14 cellular contexts compared by ENCODE assay signal in genomic region chr6:219019-219570, GRCh38.
DNase-seq lines count a peak whose midpoint lies in the region; ATAC-seq and TF ChIP-seq lines count a peak whose summit lies in the region.
"Had no signal": no experiment of that assay in that cellular context is flagged by ENCODE, and none has a peak within 500 bp of the region (broad histone marks: within the 10 kb centered on the region; RNA-seq: fewer than 3 reads in every experiment).

No MANE protein-coding gene starts in this region.

- no peaks in the 10 kb centered on the region for H3K27me3 ChIP-seq in sigmoid colon
- H3K27me3 ChIP-seq: thyroid gland had no signal

- H3K4me1 Mint-ChIP-seq in activated CD4-positive, alpha-beta T cell treated with anti-CD3 and anti-CD28 coated beads, Interleukin-2, amount 10 ng/mL, durations not matched to agents 24 days and 14 days: peaks cover 62% of the 10 kb centered on the region

- H3K9me3 ChIP-seq in mucosa of descending colon: no peaks in the 10 kb centered on the region
- H3K9me3 ChIP-seq in sigmoid colon: no peaks in the 10 kb centered on the region
- H3K9me3 ChIP-seq: thyroid gland had no signal

- H3K27ac Mint-ChIP-seq in activated CD4-positive, alpha-beta T cell treated with anti-CD3 and anti-CD28 coated beads, Interleukin-2, amount 10 ng/mL, durations not matched to agents 24 days and 14 days: no peak overlapping the region

- ATAC-seq in GM18868 (IDR thresholded peaks at IDR 0.05; ENCODE audit: unreplicated experiment) (peak; percentile 12), GM21723 (IDR thresholded peaks at IDR 0.05; ENCODE audit: unreplicated experiment) (peak; percentile 22), HG03565 (IDR thresholded peaks at IDR 0.05; ENCODE audit: unreplicated experiment) (peak; percentile 23), mucosa of descending colon (peak; percentile 7), GM19023 (IDR thresholded peaks at IDR 0.05; ENCODE audit: unreplicated experiment) (no peak)
- ATAC-seq: activated naive CD4-positive, alpha-beta T cell treated with anti-CD3 and anti-CD28 coated beads, Interleukin-2, amount 50 U/mL, for 72 hours had no signal

- H3K27ac ChIP-seq in sigmoid colon: no peak overlapping the region
- H3K27ac ChIP-seq: neutrophil, thyroid gland had no signal

- no peaks in the 10 kb centered on the region for H3K36me3 Mint-ChIP-seq in activated CD4-positive, alpha-beta T cell treated with anti-CD3 and anti-CD28 coated beads, Interleukin-2, amount 10 ng/mL, durations not matched to agents 24 days and 14 days (ENCODE audit: low read depth)

- no peak overlapping the region for H3K4me3 ChIP-seq in mucosa of descending colon
- H3K4me3 ChIP-seq in sigmoid colon: no peak overlapping the region
- H3K4me3 ChIP-seq: thyroid gland had no signal

- intact Hi-C loops in mucosa of descending colon (cut with DNase I, micrococcal nuclease) (no loop called here), sigmoid colon (cut with DNase I) (no loop called here)
- intact Hi-C loops in activated CD4-positive, alpha-beta T cell treated with anti-CD3 and anti-CD28 coated beads, Interleukin-2, amount 10 ng/mL, durations not matched to agents 24 days and 14 days (cut with micrococcal nuclease): no loop called here

- no peak for TF ChIP-seq CTCF in mucosa of descending colon (IDR thresholded peaks at IDR 0.05)
- no peak for TF ChIP-seq CTCF in sigmoid colon (IDR thresholded peaks at IDR 0.05)

- no peak for DNase-seq in mucosa of descending colon
- DNase-seq in pons (ENCODE audit: low spot score): no peak
- no peak for DNase-seq in activated CD4-positive, alpha-beta T cell treated with anti-CD3 and anti-CD28 coated beads, Interleukin-2, amount 10 ng/mL, durations not matched to agents 24 days and 14 days
- no peak for DNase-seq in sigmoid colon
- DNase-seq: NCI-H1048, NCI-H446, small intestine had no signal

- peaks cover 6% of the 10 kb centered on the region for H3K9me3 Mint-ChIP-seq in activated CD4-positive, alpha-beta T cell treated with anti-CD3 and anti-CD28 coated beads, Interleukin-2, amount 10 ng/mL, durations not matched to agents 24 days and 14 days

- no peak for TF ChIP-seq POLR2A in sigmoid colon (IDR thresholded peaks at IDR 0.05)

- no peak for TF ChIP-seq EP300 in sigmoid colon (IDR thresholded peaks at IDR 0.05)

- H3K4me3 Mint-ChIP-seq in activated CD4-positive, alpha-beta T cell treated with anti-CD3 and anti-CD28 coated beads, Interleukin-2, amount 10 ng/mL, durations not matched to agents 24 days and 14 days: no peak overlapping the region

- H3K36me3 ChIP-seq in mucosa of descending colon (ENCODE audit: low read depth) (no peaks in the 10 kb centered on the region), sigmoid colon (no peaks in the 10 kb centered on the region)
- H3K36me3 ChIP-seq: neutrophil, thyroid gland had no signal

- no peaks in the 10 kb centered on the region for H3K4me1 ChIP-seq in mucosa of descending colon (ENCODE audit: low read depth)
- no peaks in the 10 kb centered on the region for H3K4me1 ChIP-seq in sigmoid colon

- no peaks in the 10 kb centered on the region for H3K27me3 Mint-ChIP-seq in activated CD4-positive, alpha-beta T cell treated with anti-CD3 and anti-CD28 coated beads, Interleukin-2, amount 10 ng/mL, durations not matched to agents 24 days and 14 days

- 79 to 86% methylated on average over 3 of the region's 3 CpGs for WGBS in sigmoid colon, 2 donors
